In the genomic region with DNA sequence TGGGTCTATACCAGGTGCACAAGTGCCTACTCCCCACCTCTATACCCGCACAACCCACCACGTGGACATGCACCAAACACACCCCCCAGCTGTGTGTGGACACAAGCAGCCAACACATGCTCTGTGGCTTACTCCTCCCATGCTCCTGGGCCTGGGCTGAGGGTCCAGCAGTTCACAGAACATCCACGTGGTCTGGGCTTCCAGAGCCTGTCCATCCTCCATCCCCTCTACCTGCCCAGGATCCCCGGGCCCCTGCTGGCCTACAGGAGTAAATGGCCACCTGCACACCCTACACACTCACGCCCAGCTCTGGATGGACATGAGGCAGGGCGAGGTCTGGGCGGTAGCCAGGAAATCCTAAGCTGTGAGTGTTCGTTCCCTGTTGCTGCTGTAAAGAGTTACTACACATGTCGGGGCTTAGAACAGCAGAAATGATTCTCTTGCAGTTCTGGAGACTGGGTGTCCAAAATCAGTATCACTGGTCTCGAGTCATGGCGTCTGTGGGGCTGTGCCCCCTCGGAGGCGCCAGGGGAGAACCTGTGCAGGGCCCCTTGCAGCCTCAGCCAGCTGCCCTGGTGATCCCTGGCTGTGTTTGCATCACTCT, we compare ENCODE assay signal across 1 cellular context.
A peak's percentile ranks its signal among the peaks of the same experiment; 100 is the strongest.
TF ChIP-seq lines count a peak whose summit lies in the region.

No MANE protein-coding gene starts in this region.

TF ChIP-seq in IMR-90, 13 proteins besides CTCF, POLR2A, EP300 and RAD21 (continued from another document):
- peak; percentile 39; the same call in 1 of the 2 replicates for TF ChIP-seq CEBPB (IDR thresholded peaks at IDR 0.05; ENCODE audit: low read depth, low read length)
